Comparison of ENCODE assay signal across 24 cellular contexts in the genomic region with DNA sequence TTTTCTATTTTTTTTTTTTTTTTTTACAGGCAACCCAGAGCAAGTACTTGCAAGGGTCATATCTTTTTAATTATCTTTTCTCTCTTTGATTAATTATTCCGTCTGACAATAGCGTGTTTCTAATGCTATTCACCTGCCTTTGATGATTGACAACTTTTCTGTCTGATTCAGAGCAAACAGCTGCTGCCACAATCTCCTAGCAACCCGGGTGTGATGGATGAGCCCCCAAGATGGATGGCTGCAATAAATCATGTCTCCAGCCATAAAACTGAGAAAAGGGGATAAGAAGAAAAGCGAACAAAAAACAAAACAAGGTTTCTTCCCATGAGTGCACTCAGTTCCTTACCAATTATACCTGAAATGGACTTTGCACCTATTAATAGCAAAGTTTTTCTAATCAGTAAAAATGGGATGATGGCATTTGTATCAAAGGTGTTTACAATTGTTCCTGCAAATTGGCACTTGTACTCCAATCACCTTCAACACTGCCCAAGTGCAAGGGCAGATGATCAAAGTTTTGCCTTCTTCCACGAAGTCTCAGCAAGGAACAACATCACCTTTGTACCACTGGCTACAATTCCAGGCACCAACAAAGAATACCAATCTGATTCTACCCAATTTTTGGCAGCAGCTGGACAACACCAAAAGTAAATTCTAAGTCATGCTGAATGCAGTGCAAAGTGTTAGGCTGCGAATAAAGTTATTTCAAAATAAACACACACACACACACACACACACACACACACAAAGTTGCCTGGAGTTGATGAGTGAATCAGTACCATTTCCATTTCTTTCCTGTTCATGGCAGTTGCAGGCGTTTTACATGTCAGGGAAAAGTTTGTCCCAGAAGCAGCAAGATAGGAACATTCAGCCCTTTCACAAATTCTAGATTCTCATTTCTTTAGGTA. TPM values are rescaled to one million over a fixed set of nuclear protein-coding genes. Genes with fewer than 3 reads are reported as not detected.
A peak's percentile ranks its signal among the peaks of the same experiment; 100 is the strongest.
DNase-seq lines count a peak whose midpoint lies in the region; ATAC-seq and TF ChIP-seq lines count a peak whose summit lies in the region.
"Had no signal": no experiment of that assay in that cellular context is flagged by ENCODE, and none has a peak within 500 bp of the region (broad histone marks: within the 10 kb centered on the region; RNA-seq: fewer than 3 reads in every experiment).

No MANE protein-coding gene starts in this region.

- H3K4me3 ChIP-seq in IMR-90 (ENCODE audit: insufficient read depth, low read depth, low read length), result no peak overlapping the region
- H3K4me3 ChIP-seq in mesenchymal stem cell (ENCODE audit: insufficient read depth in 1 of 2, low read depth in 1 of 2, low read length in 2 of 2), result no peak overlapping the region
- no peak overlapping the region for H3K4me3 ChIP-seq in skeletal muscle satellite cell (ENCODE audit: low read length)
- no peak overlapping the region for H3K4me3 ChIP-seq in trophoblast cell (ENCODE audit: low read depth, low read length)
- H3K4me3 ChIP-seq: cardiac muscle cell, GM23248, neural progenitor cell, tibial nerve had no signal

- H4K20me1 ChIP-seq in IMR-90 (ENCODE audit: insufficient read depth, low read length), result peaks cover 40% of the 10 kb centered on the region

- POLR2A ChIA-PET in IMR-90 (lab: Charles Lee; ENCODE audit: unreplicated experiment), result interaction anchor here (0.6 kb wide), 2 partner anchors 232 to 534 kb away, joined by 4 to 8 read pairs; no protein-coding TSS in a partner anchor

- no peak overlapping the region for H2BK20ac ChIP-seq in IMR-90 (ENCODE audit: low read depth, low read length)

- H3K27ac Mint-ChIP-seq in brain (peak overlapping the region; percentile 65 to 93 (median 80)), CD14-positive monocyte (no peak overlapping the region)
- H3K27ac Mint-ChIP-seq: activated B cell treated with CpG ODN at 0.5 μM for 24 hours; activated naive CD4-positive, alpha-beta T cell treated with anti-CD3 and anti-CD28 coated beads, Interleukin-2, amount 50 U/mL, for 72 hours; activated T-helper 1 cell treated with anti-CD3 and anti-CD28 coated beads, Interleukin-12 subunit alpha, Interleukin-12 subunit beta, Interleukin-2, Interleukin-4 antibody, amounts not matched to agents 30 ng/mL and 10 ng/mL and 1 ng/mL, durations not matched to agents 14 hours and 24 hours and 36 hours; stimulated activated naive CD8-positive, alpha-beta T cell treated with anti-CD3 and anti-CD28 coated beads, Interleukin-15, Interleukin-2, amounts not matched to agents 100 ng/mL and 50 ng/mL, for 24 hours had no signal

- dilution Hi-C loops in IMR-90 (cut with HindIII; ENCODE audit: low sequenced_read_pairs, unreplicated experiment), result no loop called here

- H2BK12ac ChIP-seq in mesenchymal stem cell (ENCODE audit: low read length in 2 of 2) (peak overlapping the region in 1 of 2 experiments; percentile 65), trophoblast cell (ENCODE audit: low read length) (no peak overlapping the region)

- H3K14ac ChIP-seq in IMR-90 (replicated peaks; ENCODE audit: low read depth, low read length), result peak overlapping the region; percentile 41; the same call in 1 of the 2 replicates
- no peak overlapping the region for H3K14ac ChIP-seq in mesenchymal stem cell (ENCODE audit: low read length in 2 of 2)
- no peak overlapping the region for H3K14ac ChIP-seq in trophoblast cell (ENCODE audit: low read length)

- H3K9ac ChIP-seq in IMR-90 (ENCODE audit: low read depth, low read length) (peak overlapping the region; percentile 32; the same call in 1 of the 2 replicates), mesenchymal stem cell (ENCODE audit: low read length) (peak overlapping the region; percentile 72), skeletal muscle satellite cell (ENCODE audit: low read depth, low read length) (no peak overlapping the region), trophoblast cell (ENCODE audit: low read length) (no peak overlapping the region)
- H3K9ac ChIP-seq: GM23248, neural progenitor cell had no signal

- no peak for TF ChIP-seq POLR2A in IMR-90 (IDR thresholded peaks at IDR 0.05; ENCODE audit: low read depth, low read length)

- peak overlapping the region; percentile 51 for H2AK5ac ChIP-seq in IMR-90 (ENCODE audit: low read depth, low read length)
- no peak overlapping the region for H2AK5ac ChIP-seq in mesenchymal stem cell (ENCODE audit: low read length, severe bottlenecking)
- H2AK5ac ChIP-seq in trophoblast cell (ENCODE audit: low read length), result no peak overlapping the region

- WGBS in IMR-90 (ENCODE audit: extremely low coverage in 2 of 2, insufficient read length in 1 of 2), 2 experiments, result 88% methylated on average over 3 of the region's 7 CpGs; no CpG with 5 or more reads in 1 of the 2 experiments
- whole genome bisulfite sequencing in mesenchymal stem cell, result 68% methylated on average over 6 of the region's 7 CpGs
- no CpG with 5 or more reads among the region's 7 CpGs for WGBS in trophoblast cell (ENCODE audit: extremely low coverage, insufficient coverage, insufficient read length)

- H3K9me1 ChIP-seq in IMR-90 (ENCODE audit: insufficient read depth, low read length), result peaks cover 40% of the 10 kb centered on the region

- H2BK5ac ChIP-seq in IMR-90 (ENCODE audit: low read depth, low read length, poor library complexity, severe bottlenecking) (peak overlapping the region; percentile 49), mesenchymal stem cell (ENCODE audit: low read depth, low read length, poor library complexity, severe bottlenecking) (no peak overlapping the region), trophoblast cell (ENCODE audit: low read depth, low read length, poor library complexity) (no peak overlapping the region)

- H3K79me1 ChIP-seq in IMR-90 (ENCODE audit: low read depth in 1 of 2, low read length in 2 of 2) (peaks cover 19 to 91% of the 10 kb centered on the region in 2 experiments), mesenchymal stem cell (replicated peaks; ENCODE audit: low read length, poor library complexity, severe bottlenecking) (peaks cover 5% of the 10 kb centered on the region), trophoblast cell (ENCODE audit: low read length) (peaks cover 3% of the 10 kb centered on the region)

- no peaks in the 10 kb centered on the region for H3K36me3 Mint-ChIP-seq in brain
- H3K36me3 Mint-ChIP-seq in CD14-positive monocyte, result peaks cover 39 to 46% of the 10 kb centered on the region in 2 donors
- H3K36me3 Mint-ChIP-seq: activated naive CD4-positive, alpha-beta T cell treated with anti-CD3 and anti-CD28 coated beads, Interleukin-2, amount 50 U/mL, for 72 hours; neural progenitor cell had no signal

- H3K56ac ChIP-seq in IMR-90 (ENCODE audit: extremely low read depth, insufficient read depth, low read length), result no peak overlapping the region

- no peak for ATAC-seq in IMR-90 (ENCODE audit: low read depth)

- peak overlapping the region; percentile 2; the same call in 1 of the 2 replicates for H3K4ac ChIP-seq in IMR-90 (ENCODE audit: low read depth, low read length)
- H3K4ac ChIP-seq in mesenchymal stem cell (ENCODE audit: low read depth in 1 of 2, low read length in 2 of 2), result peak overlapping the region in 1 of 2 experiments; percentile 63
- no peak overlapping the region for H3K4ac ChIP-seq in trophoblast cell (ENCODE audit: low read depth, low read length)

- H3K4me1 Mint-ChIP-seq in brain (peaks cover 94% of the 10 kb centered on the region), CD14-positive monocyte (peaks cover 47% of the 10 kb centered on the region)

- in situ Hi-C loops in IMR-90 (cut with MboI; ENCODE audit: low sequenced_read_pairs), result loop anchor here (5.0 to 25.0 kb wide), 2 partner anchors 105 to 1025 kb away; no protein-coding TSS in a partner anchor

- H4K5ac ChIP-seq in IMR-90 (ENCODE audit: low read depth, low read length), result peak overlapping the region; percentile 72

- CTCF ChIA-PET in IMR-90 (lab: Yijun Ruan, JAX), result interaction anchor here (0.6 to 2.5 kb wide), 11 partner anchors 7 to 551 kb away, joined by 3 to 15 read pairs (median 6); no protein-coding TSS in a partner anchor

- peaks cover 13% of the 10 kb centered on the region; the same call in 1 of the 2 replicates for H3K36me3 ChIP-seq in IMR-90 (ENCODE audit: control insufficient read depth, insufficient read depth, low read length)
- peaks cover 18 to 27% of the 10 kb centered on the region in 2 experiments for H3K36me3 ChIP-seq in mesenchymal stem cell (ENCODE audit: control insufficient read depth in 1 of 2, insufficient read depth in 2 of 2, low read depth in 1 of 2, low read length in 2 of 2)
- peaks cover 3% of the 10 kb centered on the region for H3K36me3 ChIP-seq in skeletal muscle satellite cell (ENCODE audit: insufficient read depth, low read length)
- H3K36me3 ChIP-seq in trophoblast cell (ENCODE audit: control insufficient read depth in 1 of 2, insufficient read depth in 2 of 2, low read length in 2 of 2), result no peaks in the 10 kb centered on the region
- H3K36me3 ChIP-seq: BE2C, cardiac muscle cell, neural progenitor cell, tibial nerve had no signal

- H3K23ac ChIP-seq in IMR-90 (ENCODE audit: low read depth, low read length) (peak overlapping the region; percentile 90; the same call in 1 of the 2 replicates), mesenchymal stem cell (ENCODE audit: low read length in 2 of 2) (peak overlapping the region in 1 of 2 experiments; percentile 35), trophoblast cell (ENCODE audit: low read length) (no peak overlapping the region)

- H3K27ac ChIP-seq in IMR-90 (ENCODE audit: insufficient read depth, low read length), result peak overlapping the region; percentile 80; the same call in 1 of the 2 replicates
- peak overlapping the region; percentile 48 for H3K27ac ChIP-seq in mesenchymal stem cell (ENCODE audit: low read length, poor library complexity, severe bottlenecking)
- H3K27ac ChIP-seq in trophoblast cell (ENCODE audit: low read depth, low read length), result no peak overlapping the region
- H3K27ac ChIP-seq: cardiac muscle cell, GM23248, neural progenitor cell had no signal

- H4K91ac ChIP-seq in IMR-90 (ENCODE audit: insufficient read depth, low read depth, low read length), result peak overlapping the region; percentile 49; the same call in 1 of the 2 replicates
- H4K91ac ChIP-seq in mesenchymal stem cell (ENCODE audit: low read length), result no peak overlapping the region
- H4K91ac ChIP-seq in trophoblast cell (ENCODE audit: low read depth, low read length), result no peak overlapping the region

- H3K9me3 Mint-ChIP-seq in brain (no peaks in the 10 kb centered on the region), CD14-positive monocyte (no peaks in the 10 kb centered on the region)
- H3K9me3 Mint-ChIP-seq: activated B cell treated with CpG ODN at 0.5 μM for 24 hours; activated naive CD4-positive, alpha-beta T cell treated with anti-CD3 and anti-CD28 coated beads, Interleukin-2, amount 50 U/mL, for 72 hours; activated T-helper 1 cell treated with anti-CD3 and anti-CD28 coated beads, Interleukin-12 subunit alpha, Interleukin-12 subunit beta, Interleukin-2, Interleukin-4 antibody, amounts not matched to agents 30 ng/mL and 10 ng/mL and 1 ng/mL, durations not matched to agents 14 hours and 24 hours and 36 hours; neural progenitor cell; stimulated activated naive CD8-positive, alpha-beta T cell treated with anti-CD3 and anti-CD28 coated beads, Interleukin-15, Interleukin-2, amounts not matched to agents 100 ng/mL and 50 ng/mL, for 24 hours had no signal

- TF ChIP-seq RAD21 in IMR-90 (IDR thresholded peaks at IDR 0.05; ENCODE audit: low read length), result no peak

- H2BK15ac ChIP-seq in IMR-90 (ENCODE audit: low read depth, low read length) (peak overlapping the region; percentile 33; the same call in 2 of the 3 replicates), mesenchymal stem cell (ENCODE audit: low read depth, poor library complexity, severe bottlenecking) (no peak overlapping the region)

- H3K4me1 ChIP-seq in IMR-90 (ENCODE audit: control insufficient read depth, insufficient read depth, low read length), result peaks cover 59% of the 10 kb centered on the region
- H3K4me1 ChIP-seq in mesenchymal stem cell (ENCODE audit: control insufficient read depth, insufficient read depth, low read depth, low read length), result peaks cover 39% of the 10 kb centered on the region
- H3K4me1 ChIP-seq in skeletal muscle satellite cell (ENCODE audit: control insufficient read depth, insufficient read depth, low read length), result peaks cover 57% of the 10 kb centered on the region
- H3K4me1 ChIP-seq in trophoblast cell (ENCODE audit: control insufficient read depth in 1 of 2, insufficient read depth in 2 of 2, low read length in 2 of 2), result peaks cover 15 to 21% of the 10 kb centered on the region in 2 experiments

- H3K18ac ChIP-seq in IMR-90 (ENCODE audit: low read depth, low read length) (peak overlapping the region; percentile 66; the same call in 1 of the 2 replicates), mesenchymal stem cell (ENCODE audit: low read depth in 1 of 2, low read length in 2 of 2) (peak overlapping the region; percentile 35 to 68), trophoblast cell (ENCODE audit: low read length) (no peak overlapping the region)

- peaks cover 2% of the 10 kb centered on the region for H3K79me2 ChIP-seq in trophoblast cell (ENCODE audit: control insufficient read depth, insufficient read depth, low read length, poor library complexity)

- H3K4me2 ChIP-seq in IMR-90 (ENCODE audit: low read depth, low read length) (no peak overlapping the region; the same call in 1 of the 2 replicates), mesenchymal stem cell (ENCODE audit: low read length, poor library complexity, severe bottlenecking) (no peak overlapping the region), skeletal muscle satellite cell (ENCODE audit: low read length) (peak overlapping the region; percentile 61), trophoblast cell (ENCODE audit: low read length) (no peak overlapping the region)

- no TSS peak for BruUV-seq in IMR-90 (replicated peaks; lab: Mats Ljungman, UMichigan)

- TF ChIP-seq CTCF in IMR-90 (conservative IDR thresholded peaks at IDR 0.05; ENCODE audit: low read depth, low read length) (no peak), brain (conservative IDR thresholded peaks at IDR 0.05) (no peak), CD14-positive monocyte (IDR thresholded peaks at IDR 0.05) (no peak)

- no peaks in the 10 kb centered on the region for H3K27me3 ChIP-seq in IMR-90 (ENCODE audit: control insufficient read depth, insufficient read depth, low read length)
- H3K27me3 ChIP-seq in mesenchymal stem cell (ENCODE audit: control insufficient read depth in 1 of 2, insufficient read depth in 1 of 2, low read length in 2 of 2), result no peaks in the 10 kb centered on the region
- H3K27me3 ChIP-seq in skeletal muscle satellite cell (ENCODE audit: control insufficient read depth, insufficient read depth, low read length), result no peaks in the 10 kb centered on the region
- no peaks in the 10 kb centered on the region for H3K27me3 ChIP-seq in trophoblast cell (ENCODE audit: insufficient read depth, low read length)
- H3K27me3 ChIP-seq: BE2C, neural progenitor cell, tibial nerve had no signal

- intact Hi-C loops in IMR-90 (cut with micrococcal nuclease) (no loop called here), CD14-positive monocyte (cut with micrococcal nuclease) (no loop called here)

- peak overlapping the region in 1 of 2 experiments; percentile 31; a peak in 2 of 4 replicates for H4K8ac ChIP-seq in IMR-90 (ENCODE audit: low read depth in 2 of 2, low read length in 2 of 2)
- peak overlapping the region; percentile 27 for H4K8ac ChIP-seq in mesenchymal stem cell (ENCODE audit: low read length)
- no peak overlapping the region for H4K8ac ChIP-seq in trophoblast cell (ENCODE audit: low read depth, low read length)

- no peak overlapping the region for H4K12ac ChIP-seq in trophoblast cell (ENCODE audit: low read depth, low read length)

- peak overlapping the region in 4 of 5 experiments; percentile 3 to 74 (median 65) for H3K4me3 Mint-ChIP-seq in brain
- H3K4me3 Mint-ChIP-seq in CD14-positive monocyte, result no peak overlapping the region
- H3K4me3 Mint-ChIP-seq: activated B cell treated with CpG ODN at 0.5 μM for 24 hours; activated T-helper 1 cell treated with anti-CD3 and anti-CD28 coated beads, Interleukin-12 subunit alpha, Interleukin-12 subunit beta, Interleukin-2, Interleukin-4 antibody, amounts not matched to agents 30 ng/mL and 10 ng/mL and 1 ng/mL, durations not matched to agents 14 hours and 24 hours and 36 hours; stimulated activated naive CD8-positive, alpha-beta T cell treated with anti-CD3 and anti-CD28 coated beads, Interleukin-15, Interleukin-2, amounts not matched to agents 100 ng/mL and 50 ng/mL, for 24 hours had no signal

- H2BK120ac ChIP-seq in IMR-90 (ENCODE audit: low read depth, low read length) (peak overlapping the region; percentile 48; the same call in 1 of the 2 replicates), mesenchymal stem cell (ENCODE audit: low read depth, low read length) (no peak overlapping the region), trophoblast cell (ENCODE audit: insufficient read depth, low read length, poor library complexity) (no peak overlapping the region)

- no peak for DNase-seq in IMR-90
- DNase-seq in mesenchymal stem cell, result peak; percentile 48
- no peak for DNase-seq in CD14-positive monocyte (ENCODE audit: low spot score)
- DNase-seq in NCI-H2171 treated with DMSO at 0.1 percent for 48 hours (lab: John Stamatoyannopoulos, UW), result no peak
- no peak for DNase-seq in NCI-H774 (lab: John Stamatoyannopoulos, UW)
- no peak for DNase-seq in trophoblast cell
- DNase-seq: activated B cell treated with CpG ODN at 0.5 μM for 24 hours; activated CD4-positive, alpha-beta T cell treated with anti-CD3 and anti-CD28 coated beads, Interleukin-2, amount 50 U/mL, for 48 hours; anterior cingulate cortex; DMS153; NCI-H187; NCI-H2227 treated with DMSO at 0.1 percent for 48 hours; NCI-H526 treated with DMSO at 0.1 percent for 48 hours had no signal

- H2AK9ac ChIP-seq in IMR-90 (replicated peaks; ENCODE audit: low read depth, low read length, poor library complexity), result peak overlapping the region; percentile 56

- H3K9me3 ChIP-seq in IMR-90 (ENCODE audit: control insufficient read depth, insufficient read depth, low read length) (no peaks in the 10 kb centered on the region), mesenchymal stem cell (ENCODE audit: control insufficient read depth, low read length) (no peaks in the 10 kb centered on the region), skeletal muscle satellite cell (replicated peaks; ENCODE audit: low read length) (no peaks in the 10 kb centered on the region), trophoblast cell (ENCODE audit: insufficient read depth, low read depth, low read length) (no peaks in the 10 kb centered on the region)
- H3K9me3 ChIP-seq: BE2C, tibial nerve had no signal

- no peaks in the 10 kb centered on the region for H3K27me3 Mint-ChIP-seq in brain
- H3K27me3 Mint-ChIP-seq in CD14-positive monocyte (ENCODE audit: low read depth in 3 of 3), result peaks cover 0 to 2% (median 1%) of the 10 kb centered on the region in 3 donors

- H2AFZ ChIP-seq in IMR-90 (replicated peaks; ENCODE audit: low read length, poor library complexity), result no peak overlapping the region
- H2AFZ ChIP-seq in mesenchymal stem cell (ENCODE audit: low read depth, low read length), result no peak overlapping the region
- no peak overlapping the region for H2AFZ ChIP-seq in trophoblast cell (ENCODE audit: insufficient read depth, low read length, poor library complexity)
- H2AFZ ChIP-seq: GM23248, neural progenitor cell had no signal

RNA-seq across cellular contexts. Expression of a gene that starts 12.0 kb away (rescaled TPM):
- total RNA-seq in IMR-90 (2012; rRNA removed), result 7.8 and 8.1 TPM in 2 replicates
- 12.6 and 13.0 TPM in 2 replicates for polyA plus RNA-seq in IMR-90 (2012; rRNA removed)
- polyA plus RNA-seq in IMR-90 (2012; cell fraction: cytosol; rRNA removed), result 5.5 and 10.2 TPM in 2 replicates
- 29.6 and 33.4 TPM in 2 replicates for polyA plus RNA-seq in IMR-90 (2012; cell fraction: nucleus; rRNA removed; ENCODE audit: low replicate concordance)
- polyA plus RNA-seq in brain (ENCODE audit: insufficient read depth, low read depth, low replicate concordance), result 17.6 TPM
- 28.5 TPM for polyA plus RNA-seq in mesenchymal stem cell (2013, experiment 1 of 2)
- 27.9 TPM for polyA plus RNA-seq in mesenchymal stem cell (2013, experiment 2 of 2)
- total RNA-seq in skeletal muscle satellite cell (2012; rRNA removed), result 5.8 and 6.1 TPM in 2 replicates
- 1 to 10 TPM; 2.3 to 3.3 TPM for polyA plus RNA-seq in CD14-positive monocyte
- polyA plus RNA-seq in trophoblast cell (2013), result 3.6 and 3.7 TPM in 2 replicates
- total RNA-seq: activated B cell treated with CpG ODN at 0.5 μM for 24 hours, HepG2 had no signal
- polyA plus RNA-seq: HepG2 had no signal

Comparison
In these comparisons a context has a peak if more than half of its experiments do, and no peak if none do; other contexts are left out.
1. H3K9ac ChIP-seq: peak in IMR-90 (single experiment) and mesenchymal stem cell (single experiment); none in skeletal muscle satellite cell (single experiment) and trophoblast cell (single experiment).
2. H3K27ac Mint-ChIP-seq: peak in brain (5 of 5); none in CD14-positive monocyte (0 of 7).
3. H3K4me3 Mint-ChIP-seq: peak in brain (4 of 5); none in CD14-positive monocyte (0 of 2).